In the genomic region with DNA sequence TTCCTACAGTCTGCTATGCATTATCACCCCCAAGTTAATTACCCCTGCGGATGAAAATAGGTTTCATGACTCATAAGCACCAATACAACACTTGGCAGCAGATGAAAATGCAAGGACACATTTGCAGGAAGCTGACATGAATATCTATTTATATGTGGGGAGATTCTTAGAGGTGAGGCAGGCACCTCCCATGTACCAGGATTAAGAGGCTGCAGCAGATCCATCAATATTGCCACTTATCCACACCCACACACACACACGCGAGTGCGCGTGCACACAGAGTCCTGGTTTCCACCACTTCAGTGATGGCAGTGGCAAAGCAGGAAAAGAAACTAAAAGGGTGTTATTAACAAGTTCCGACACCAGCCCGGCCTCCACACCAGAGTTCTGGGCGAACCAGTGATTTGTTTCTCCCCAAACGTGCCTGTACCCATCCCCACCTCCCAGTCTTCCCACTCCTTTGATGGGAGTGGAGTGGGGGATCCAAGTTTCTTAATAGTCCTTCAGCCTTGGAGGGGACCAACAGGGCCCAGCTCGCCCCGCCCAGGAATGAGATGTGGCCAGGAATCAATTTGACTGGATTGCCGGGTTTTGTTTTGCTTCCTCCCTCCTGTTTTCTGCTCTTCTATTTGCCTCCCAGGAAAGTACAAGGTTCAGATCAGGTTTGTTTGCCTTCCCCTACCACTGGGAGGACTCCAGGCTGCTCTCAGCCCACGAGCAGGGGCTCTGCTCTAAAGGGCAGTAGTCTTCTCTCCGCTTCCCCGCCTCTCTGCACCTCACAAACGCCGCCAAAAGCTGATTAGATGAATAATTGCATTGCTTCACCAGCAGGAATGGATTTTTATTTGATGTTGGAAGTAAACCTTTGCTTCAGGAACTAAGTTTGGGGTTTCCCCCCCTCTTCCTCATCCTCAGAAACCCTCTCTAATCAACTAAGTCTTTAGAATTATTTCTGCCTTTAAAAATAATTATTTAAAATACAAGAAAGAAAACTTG, we compare ENCODE assay signal across 7 cellular contexts. TPM values are rescaled to one million over a fixed set of nuclear protein-coding genes. Genes with fewer than 3 reads are reported as not detected.
DNase-seq lines count a peak whose midpoint lies in the region; ATAC-seq and TF ChIP-seq lines count a peak whose summit lies in the region.

No MANE protein-coding gene starts in this region.

- peaks cover 25% of the 10 kb centered on the region for H3K36me3 Mint-ChIP-seq in GM23338 (ENCODE audit: low read depth)
- peaks cover 12% of the 10 kb centered on the region for H3K36me3 Mint-ChIP-seq in central memory CD8-positive, alpha-beta T cell (ENCODE audit: insufficient read depth)

- peaks cover 28% of the 10 kb centered on the region for H3K4me1 Mint-ChIP-seq in GM23338
- H3K4me1 Mint-ChIP-seq in central memory CD8-positive, alpha-beta T cell: peaks cover 24% of the 10 kb centered on the region

- no peaks in the 10 kb centered on the region; the same call in 2 of the 3 replicates for H3K9me3 Mint-ChIP-seq in GM23338
- no peaks in the 10 kb centered on the region for H3K9me3 Mint-ChIP-seq in central memory CD8-positive, alpha-beta T cell

- H3K27ac Mint-ChIP-seq in GM23338: peak overlapping the region; percentile 86
- H3K27ac Mint-ChIP-seq in central memory CD8-positive, alpha-beta T cell (ENCODE audit: low read depth): peak overlapping the region; percentile 64

- H3K4me3 ChIP-seq in GM23338 (peak overlapping the region; percentile 75; the same call in 1 of the 2 replicates), liver (ENCODE audit: low read depth in 1 of 3, low read length in 3 of 3) (peak overlapping the region in 2 of 3 donors; percentile 19 to 33), stomach smooth muscle (ENCODE audit: low read length in 2 of 2) (peak overlapping the region; percentile 86 to 95)

- H3F3A ChIP-seq in GM23338 (replicated peaks; ENCODE audit: low read depth): peaks cover 21% of the 10 kb centered on the region

- H2AFZ ChIP-seq in GM23338: no peak overlapping the region

- peaks cover 23% of the 10 kb centered on the region for H3K27me3 Mint-ChIP-seq in GM23338 (ENCODE audit: insufficient read depth, low read depth, poor library complexity)
- no peaks in the 10 kb centered on the region for H3K27me3 Mint-ChIP-seq in central memory CD8-positive, alpha-beta T cell

- H3K9ac ChIP-seq in liver (ENCODE audit: low read depth in 1 of 2, low read length in 2 of 2) (peak overlapping the region; percentile 4 to 67), stomach smooth muscle (ENCODE audit: low read length in 2 of 2) (peak overlapping the region; percentile 58 to 99)

- peak; percentile 72 to 86 for TF ChIP-seq RAD21 in liver (IDR thresholded peaks at IDR 0.05)

- no peaks in the 10 kb centered on the region for H3K9me3 ChIP-seq in liver (ENCODE audit: control insufficient read depth in 4 of 4, low read length in 3 of 4)
- no peaks in the 10 kb centered on the region for H3K9me3 ChIP-seq in stomach smooth muscle (ENCODE audit: control insufficient read depth in 2 of 2, low read length in 2 of 2)

- H3K4me2 ChIP-seq in GM23338: peak overlapping the region; percentile 98

- WGBS in liver: 20% methylated on average over 17 of the region's 17 CpGs

- no peaks in the 10 kb centered on the region for H4K20me1 ChIP-seq in GM23338 (replicated peaks; ENCODE audit: insufficient read depth)

- H3K79me2 ChIP-seq in GM23338 (replicated peaks; ENCODE audit: insufficient read depth): peaks cover 52% of the 10 kb centered on the region

- H3K36me3 ChIP-seq in GM23338 (ENCODE audit: insufficient read depth) (no peaks in the 10 kb centered on the region), liver (ENCODE audit: control insufficient read depth in 4 of 4, insufficient read depth in 3 of 4, low read depth in 1 of 4, low read length in 3 of 4) (peaks cover 0 to 2% (median 0%) of the 10 kb centered on the region in 4 donors), stomach smooth muscle (ENCODE audit: control insufficient read depth in 2 of 2, insufficient read depth in 2 of 2, low read length in 2 of 2) (peaks cover 0 to 2% of the 10 kb centered on the region in 2 donors)

- no peaks in the 10 kb centered on the region for H3K9me2 ChIP-seq in GM23338 (ENCODE audit: insufficient read depth)

- TF ChIP-seq CTCF in GM23338 (conservative IDR thresholded peaks at IDR 0.05; ENCODE audit: low read depth in 2 of 2) (peak; percentile 4 to 18; a peak in 1 of 4 replicates), liver (IDR thresholded peaks at IDR 0.05; ENCODE audit: low read depth, low read length, missing input control) (peak; percentile 43)

- ATAC-seq in GM23338: peak; percentile 42
- ATAC-seq in central memory CD8-positive, alpha-beta T cell (replicated peaks; ENCODE audit: extremely low read depth, poor library complexity, severe bottlenecking): no peak
- ATAC-seq in GM19328 (IDR thresholded peaks at IDR 0.05; ENCODE audit: unreplicated experiment): no peak
- no peak for ATAC-seq in HG02588 (IDR thresholded peaks at IDR 0.05; ENCODE audit: unreplicated experiment)

- H3K27me3 ChIP-seq in GM23338 (ENCODE audit: insufficient read depth): no peaks in the 10 kb centered on the region
- no peaks in the 10 kb centered on the region for H3K27me3 ChIP-seq in liver (ENCODE audit: control insufficient read depth in 4 of 4, insufficient read depth in 4 of 4, low read length in 3 of 4)
- no peaks in the 10 kb centered on the region for H3K27me3 ChIP-seq in stomach smooth muscle (ENCODE audit: control insufficient read depth in 1 of 2, insufficient read depth in 2 of 2, low read length in 2 of 2)

- H3K27ac ChIP-seq in GM23338 (ENCODE audit: low read depth) (peak overlapping the region; percentile 82), liver (ENCODE audit: low read depth in 1 of 2, low read length in 2 of 2) (peak overlapping the region; percentile 80 to 82), stomach smooth muscle (ENCODE audit: low read length) (peak overlapping the region; percentile 73)

- H3K4me3 Mint-ChIP-seq in GM23338: peak overlapping the region; percentile 45
- H3K4me3 Mint-ChIP-seq in central memory CD8-positive, alpha-beta T cell: peak overlapping the region; percentile 3

- DNase-seq in GM23338 (ENCODE audit: low spot score): peak; percentile 71
- DNase-seq in NCI-H82 treated with DMSO at 0.1 percent for 48 hours (lab: John Stamatoyannopoulos, UW; ENCODE audit: unreplicated experiment): peak; percentile 52
- DNase-seq in central memory CD8-positive, alpha-beta T cell (ENCODE audit: low spot score in 2 of 2): no peak

- H3K4me1 ChIP-seq in GM23338 (ENCODE audit: insufficient read depth) (peaks cover 23% of the 10 kb centered on the region), liver (ENCODE audit: control insufficient read depth in 4 of 4, insufficient read depth in 4 of 4, low read length in 3 of 4) (peaks cover 10 to 44% (median 24%) of the 10 kb centered on the region in 4 donors), stomach smooth muscle (ENCODE audit: control insufficient read depth, insufficient read depth, low read length) (peaks cover 40% of the 10 kb centered on the region)

TF ChIP-seq in GM23338, 12 proteins besides CTCF, POLR2A, EP300 and RAD21:
- TF ChIP-seq POLR2AphosphoS5 (IDR thresholded peaks at IDR 0.05; ENCODE audit: low read depth) (peak; percentile 46), EZH2phosphoT487 (IDR thresholded peaks at IDR 0.05; ENCODE audit: unreplicated experiment) (no peak)

TF ChIP-seq in liver, 16 proteins besides CTCF, POLR2A, EP300 and RAD21 (continues in another document):
- TF ChIP-seq GABPA (IDR thresholded peaks at IDR 0.05 in 1 of 2, conservative IDR thresholded peaks at IDR 0.05 in 1 of 2): peak in 1 of 2 donors; percentile 57
- peak; percentile 80 for TF ChIP-seq ZBTB33 (IDR thresholded peaks at IDR 0.05)
- peak; percentile 57 for TF ChIP-seq ATF3 (IDR thresholded peaks at IDR 0.05)
- TF ChIP-seq FOXA1 (IDR thresholded peaks at IDR 0.05): no peak
- TF ChIP-seq JUND (IDR thresholded peaks at IDR 0.05): peak; percentile 51 to 81
- peak; percentile 76 for TF ChIP-seq FOXA2 (IDR thresholded peaks at IDR 0.05)
- TF ChIP-seq MAX (IDR thresholded peaks at IDR 0.05): peak; percentile 100
- peak; percentile 78 for TF ChIP-seq YY1 (IDR thresholded peaks at IDR 0.05)
- peak; percentile 94 to 96 for TF ChIP-seq RXRA (IDR thresholded peaks at IDR 0.05)
- peak in 1 of 2 donors; percentile 95 for TF ChIP-seq EGR1 (IDR thresholded peaks at IDR 0.05; ENCODE audit: low read depth in 2 of 2)
- TF ChIP-seq NR2F2 (IDR thresholded peaks at IDR 0.05): peak; percentile 25
- TF ChIP-seq TAF1 (conservative IDR thresholded peaks at IDR 0.05): peak; percentile 82

RNA-seq across cellular contexts. Expression of gene IRF2BPL, which starts 5.2 kb away (rescaled TPM):
- total RNA-seq in GM23338 (2014; rRNA removed; shearing (Covaris generic)): 97.8 and 119 TPM in 2 replicates
- polyA plus RNA-seq in GM23338 (2016; fragmentation: Nextera tagmentation; extraction: Ambion mirVana): 11.2 and 13.2 TPM in 2 replicates
- 10 to 100 TPM in 1 of 2 donors, 1 to 10 TPM in 1; 7.6 to 15.8 TPM for total RNA-seq in liver
- 1 to 10 TPM; 3.8 to 7.1 TPM for polyA plus RNA-seq in liver

Comparison
In these comparisons a context has a peak if more than half of its experiments do, and no peak if none do; other contexts are left out.
1. DNase-seq: peak in GM23338 (single experiment) and NCI-H82 treated with DMSO at 0.1 percent for 48 hours (single experiment); none in central memory CD8-positive, alpha-beta T cell (0 of 2).
2. H3K4me3 ChIP-seq: peak in every context shown above with its lines; median percentile 90 in stomach smooth muscle; 75 in GM23338; 26 in liver.
3. Peak in every context shown above with its lines, with median percentiles within 50 percentile points of each other: H3K27ac ChIP-seq.